In genomic region chr14:32473476-32473875, GRCh38 we compare ENCODE assay signal across 9 cellular contexts.
DNase-seq lines count a peak whose midpoint lies in the region; ATAC-seq, FAIRE-seq and TF ChIP-seq lines count a peak whose summit lies in the region.
"Had no signal": no experiment of that assay in that cellular context is flagged by ENCODE, and none has a peak within 500 bp of the region (broad histone marks: within the 10 kb centered on the region; RNA-seq: fewer than 3 reads in every experiment).

No MANE protein-coding gene starts in this region.

- intact Hi-C loops in PC-3 (cut with micrococcal nuclease): loop anchor here (1.0 to 5.0 kb wide), 6 partner anchors 34 to 1016 kb away; partner anchors contain the start of genes DTD2, RNU6-7 and RNU6-8

- H2AFZ ChIP-seq in PC-3 (ENCODE audit: low read length): peak overlapping the region; percentile 63

- peak overlapping the region; percentile 70 for H3K27ac ChIP-seq in PC-3 (ENCODE audit: low read length)
- H3K27ac ChIP-seq in muscle layer of colon (ENCODE audit: low read depth, low read length): peak overlapping the region; percentile 16
- H3K27ac ChIP-seq: BLaER1 had no signal

- POLR2A ChIA-PET in PC-3 (lab: Charles Lee; ENCODE audit: unreplicated experiment): interaction anchor here (0.6 to 1.2 kb wide), 7 partner anchors 40 to 994 kb away, joined by 3 to 12 read pairs (median 4); partner anchors contain the start of gene ARHGAP5

- H3K27me3 ChIP-seq in PC-3 (ENCODE audit: low read length) (no peaks in the 10 kb centered on the region), muscle layer of colon (ENCODE audit: control insufficient read depth in 1 of 2, insufficient read depth in 2 of 2, low read length in 2 of 2) (no peaks in the 10 kb centered on the region)
- H3K27me3 ChIP-seq: BLaER1 had no signal

- H3K4me1 ChIP-seq in PC-3 (ENCODE audit: insufficient read depth, low read length): peaks cover 59% of the 10 kb centered on the region
- H3K4me1 ChIP-seq in muscle layer of colon (ENCODE audit: insufficient read depth, low read length): peaks cover 64% of the 10 kb centered on the region
- H3K4me1 ChIP-seq: BLaER1 had no signal

- DNase-seq in PC-3 (peak; percentile 90), fibroblast of mammary gland (ENCODE audit: low read depth) (peak; percentile 46), NCI-H446 (lab: John Stamatoyannopoulos, UW) (no peak), Ammon's horn (ENCODE audit: low spot score) (no peak), DMS153 (lab: John Stamatoyannopoulos, UW) (no peak)

- H3K4me3 ChIP-seq in PC-3 (ENCODE audit: low read length) (peak overlapping the region; percentile 26; the same call in 1 of the 2 replicates), fibroblast of mammary gland (ENCODE audit: control insufficient read depth, low read depth, low read length) (no peak overlapping the region), muscle layer of colon (ENCODE audit: low read depth in 1 of 2, low read length in 2 of 2) (no peak overlapping the region)
- H3K4me3 ChIP-seq: BLaER1 had no signal

- CTCF ChIA-PET in PC-3 (lab: Charles Lee): interaction anchor here (0.7 to 1.8 kb wide), 4 partner anchors 40 to 219 kb away, joined by 3 to 21 read pairs (median 6); no protein-coding TSS in a partner anchor

- H4K20me1 ChIP-seq in PC-3 (ENCODE audit: low read length): no peaks in the 10 kb centered on the region
- H4K20me1 ChIP-seq: BLaER1 had no signal

- no peaks in the 10 kb centered on the region for H3F3A ChIP-seq in PC-3 (ENCODE audit: low read length, unreplicated experiment)

- H3K4me2 ChIP-seq in PC-3 (ENCODE audit: low read length): peak overlapping the region; percentile 69
- H3K4me2 ChIP-seq: BLaER1 had no signal

- H3K9ac ChIP-seq in PC-3 (ENCODE audit: low read length): no peak overlapping the region
- no peak overlapping the region for H3K9ac ChIP-seq in muscle layer of colon (ENCODE audit: low read length)
- H3K9ac ChIP-seq: BLaER1 had no signal

- H3K79me2 ChIP-seq in PC-3 (ENCODE audit: low read length): no peaks in the 10 kb centered on the region

- H3K9me3 ChIP-seq in PC-3 (ENCODE audit: low read length) (no peaks in the 10 kb centered on the region), muscle layer of colon (ENCODE audit: low read length) (no peaks in the 10 kb centered on the region)
- H3K9me3 ChIP-seq: BLaER1 had no signal

- no peaks in the 10 kb centered on the region for H3K9me2 ChIP-seq in PC-3 (replicated peaks; ENCODE audit: low read length)

- FAIRE-seq in A204.1 (lab: Jason Lieb, UNC): peak; percentile 23

- no peaks in the 10 kb centered on the region for H3K36me3 ChIP-seq in PC-3 (ENCODE audit: low read depth, low read length)
- no peaks in the 10 kb centered on the region for H3K36me3 ChIP-seq in muscle layer of colon (ENCODE audit: insufficient read depth, low read length)
- H3K36me3 ChIP-seq: BLaER1 had no signal

- ATAC-seq in PC-3 (peak; percentile 69), HG03342 (IDR thresholded peaks at IDR 0.05; ENCODE audit: unreplicated experiment) (no peak)

- no peak for TF ChIP-seq CTCF in PC-3 (conservative IDR thresholded peaks at IDR 0.05; ENCODE audit: low read depth, low read length)
- no peak for TF ChIP-seq CTCF in fibroblast of mammary gland (conservative IDR thresholded peaks at IDR 0.05; ENCODE audit: control insufficient read depth, insufficient read depth, low read depth, low read length)

- BruUV-seq in PC-3 (replicated peaks; lab: Mats Ljungman, UMichigan): no TSS peak

Comparison
In these comparisons a context has a peak if more than half of its experiments do, and no peak if none do; other contexts are left out.
1. DNase-seq: peak in PC-3 (single experiment) and fibroblast of mammary gland (single experiment); none in NCI-H446 (0 of 2), Ammon's horn (single experiment) and DMS153 (single experiment).